ENCODE assay signal across 12 cellular contexts in the genomic region with DNA sequence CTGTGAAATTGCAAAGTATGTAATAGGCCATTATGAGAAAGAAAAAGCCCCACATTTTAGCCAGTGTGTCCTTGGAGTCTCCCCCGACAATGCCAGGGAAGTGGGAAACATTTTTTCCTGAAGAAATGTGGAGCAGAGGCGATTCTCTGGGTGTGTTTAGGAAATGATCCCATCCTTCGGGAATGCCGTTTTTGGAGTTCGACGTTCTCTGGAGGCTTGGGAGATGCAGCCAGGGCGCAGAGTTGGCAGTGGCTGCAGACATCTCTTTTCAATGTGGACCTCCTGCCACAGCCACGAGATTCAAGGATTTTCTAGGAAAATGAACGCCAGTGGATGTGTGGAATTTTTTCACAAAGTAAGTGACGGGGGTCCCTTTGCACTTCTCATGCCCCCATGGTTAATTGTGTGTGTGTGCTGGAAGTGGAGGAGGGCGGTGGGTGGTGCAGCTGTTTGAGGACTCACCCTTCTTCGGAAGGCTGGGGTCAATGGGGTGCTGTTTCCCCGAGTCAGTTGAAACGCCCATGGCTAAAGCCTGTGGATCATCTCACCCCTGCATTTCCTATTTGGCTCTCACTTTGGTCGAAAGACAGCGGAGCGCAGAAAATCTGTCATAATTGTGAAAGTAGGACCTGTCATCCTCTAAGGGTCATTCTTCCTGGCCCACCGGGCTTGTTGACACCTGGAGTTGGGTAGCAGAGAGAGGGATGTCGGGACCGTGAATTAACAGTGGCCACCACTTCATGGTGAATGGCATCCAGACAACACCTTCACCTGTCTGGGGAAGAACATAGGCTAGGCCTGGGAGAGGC.
DNase-seq lines count a peak whose midpoint lies in the region; ATAC-seq and TF ChIP-seq lines count a peak whose summit lies in the region.
"Had no signal": no experiment of that assay in that cellular context is flagged by ENCODE, and none has a peak within 500 bp of the region (broad histone marks: within the 10 kb centered on the region; RNA-seq: fewer than 3 reads in every experiment).

No MANE protein-coding gene starts in this region.

- POLR2A ChIA-PET in PC-3 (lab: Charles Lee; ENCODE audit: unreplicated experiment), result no interaction called here

- H3F3A ChIP-seq in PC-3 (ENCODE audit: low read length, unreplicated experiment), result peaks cover 6% of the 10 kb centered on the region

- H3K4me1 ChIP-seq in PC-3 (ENCODE audit: insufficient read depth, low read length) (peaks cover 53% of the 10 kb centered on the region), trophoblast cell (ENCODE audit: control insufficient read depth in 1 of 2, insufficient read depth in 2 of 2, low read length in 2 of 2) (peaks cover 38 to 51% of the 10 kb centered on the region in 2 experiments)

- H3K79me2 ChIP-seq in PC-3 (ENCODE audit: low read length) (peaks cover 100% of the 10 kb centered on the region), trophoblast cell (ENCODE audit: control insufficient read depth, insufficient read depth, low read length, poor library complexity) (peaks cover 31% of the 10 kb centered on the region)

- TF ChIP-seq CTCF in PC-3 (conservative IDR thresholded peaks at IDR 0.05; ENCODE audit: low read depth, low read length) (no peak), epithelial cell of esophagus (IDR thresholded peaks at IDR 0.05; ENCODE audit: insufficient read depth, low read depth, low read length, missing control alignments) (no peak)

- H2BK120ac ChIP-seq in trophoblast cell (ENCODE audit: insufficient read depth, low read length, poor library complexity), result peak overlapping the region; percentile 70

- H3K4ac ChIP-seq in trophoblast cell (ENCODE audit: low read depth, low read length), result peak overlapping the region; percentile 53

- H2BK5ac ChIP-seq in trophoblast cell (ENCODE audit: low read depth, low read length, poor library complexity), result peak overlapping the region; percentile 67

- H3K4me2 ChIP-seq in PC-3 (ENCODE audit: low read length) (peak overlapping the region; percentile 76), trophoblast cell (ENCODE audit: low read length) (no peak overlapping the region)

- TSS peak; percentile 79 for BruUV-seq in PC-3 (replicated peaks; lab: Mats Ljungman, UMichigan)

- H2AFZ ChIP-seq in PC-3 (ENCODE audit: low read length) (no peak overlapping the region), trophoblast cell (ENCODE audit: insufficient read depth, low read length, poor library complexity) (peak overlapping the region; percentile 30)

- peak overlapping the region; percentile 86 for H3K14ac ChIP-seq in trophoblast cell (ENCODE audit: low read length)

- H4K12ac ChIP-seq in trophoblast cell (ENCODE audit: low read depth, low read length), result no peak overlapping the region

- peak overlapping the region; percentile 30 for H4K8ac ChIP-seq in trophoblast cell (ENCODE audit: low read depth, low read length)

- peak overlapping the region; percentile 89 for H3K18ac ChIP-seq in trophoblast cell (ENCODE audit: low read length)

- peaks cover 38% of the 10 kb centered on the region for H3K79me1 ChIP-seq in trophoblast cell (ENCODE audit: low read length)

- peak overlapping the region; percentile 58 for H4K91ac ChIP-seq in trophoblast cell (ENCODE audit: low read depth, low read length)

- no peaks in the 10 kb centered on the region for H3K9me2 ChIP-seq in PC-3 (replicated peaks; ENCODE audit: low read length)

- no peaks in the 10 kb centered on the region for H3K27me3 ChIP-seq in PC-3 (ENCODE audit: low read length)
- H3K27me3 ChIP-seq in trophoblast cell (ENCODE audit: insufficient read depth, low read length), result no peaks in the 10 kb centered on the region

- no peaks in the 10 kb centered on the region for H4K20me1 ChIP-seq in PC-3 (ENCODE audit: low read length)

- H3K4me3 ChIP-seq in PC-3 (ENCODE audit: low read length) (peak overlapping the region; percentile 52), epithelial cell of esophagus (ENCODE audit: low read length) (no peak overlapping the region), trophoblast cell (ENCODE audit: low read depth, low read length) (no peak overlapping the region)

- H3K36me3 ChIP-seq in PC-3 (ENCODE audit: low read depth, low read length) (peaks cover 11% of the 10 kb centered on the region), trophoblast cell (ENCODE audit: control insufficient read depth in 1 of 2, insufficient read depth in 2 of 2, low read length in 2 of 2) (peaks cover 7 to 12% of the 10 kb centered on the region in 2 experiments)

- ATAC-seq in PC-3 (peak; percentile 68), HG02938 (IDR thresholded peaks at IDR 0.05; ENCODE audit: unreplicated experiment) (no peak)
- ATAC-seq: stimulated activated naive CD8-positive, alpha-beta T cell treated with anti-CD3 and anti-CD28 coated beads, Interleukin-15, Interleukin-2, amounts not matched to agents 100 U/mL and 50 U/mL, for 24 hours had no signal

- peak overlapping the region; percentile 59 for H3K27ac ChIP-seq in PC-3 (ENCODE audit: low read length)
- H3K27ac ChIP-seq in trophoblast cell (ENCODE audit: low read depth, low read length), result peak overlapping the region; percentile 29

- H3K23ac ChIP-seq in trophoblast cell (ENCODE audit: low read length), result no peak overlapping the region

- WGBS in trophoblast cell (ENCODE audit: extremely low coverage, insufficient coverage, insufficient read length), result no CpG with 5 or more reads among the region's 20 CpGs

- CTCF ChIA-PET in PC-3 (lab: Charles Lee), result no interaction called here

- DNase-seq in Daoy (ENCODE audit: low read depth) (peak; percentile 60), PC-3 (peak; percentile 80), epithelial cell of esophagus (ENCODE audit: low read depth) (peak; percentile 57), trophoblast cell (peak in 1 of 2 donors; percentile 73), NCI-H510A (lab: John Stamatoyannopoulos, UW) (no peak), NCI-H774 (lab: John Stamatoyannopoulos, UW) (no peak)
- DNase-seq: activated CD4-positive, alpha-beta T cell treated with anti-CD3 and anti-CD28 coated beads, Interleukin-2, amount 10 ng/mL, durations not matched to agents 7 days and 5 days; NCI-H1417; NCI-H526; stimulated activated CD4-positive, alpha-beta T cell treated with anti-CD3 and anti-CD28 coated beads, Interleukin-4, amount 100 ng/mL, for 4 hours; stimulated activated naive CD8-positive, alpha-beta T cell treated with anti-CD3 and anti-CD28 coated beads, Interleukin-15, Interleukin-2, amounts not matched to agents 100 U/mL and 50 U/mL, for 24 hours had no signal

- H2BK12ac ChIP-seq in trophoblast cell (ENCODE audit: low read length), result peak overlapping the region; percentile 89

- peak overlapping the region; percentile 49 for H2AK5ac ChIP-seq in trophoblast cell (ENCODE audit: low read length)

- intact Hi-C loops in PC-3 (cut with micrococcal nuclease), result no loop called here

- H3K9ac ChIP-seq in PC-3 (ENCODE audit: low read length), result peak overlapping the region; percentile 58
- no peak overlapping the region for H3K9ac ChIP-seq in trophoblast cell (ENCODE audit: low read length)

- H3K9me3 ChIP-seq in PC-3 (ENCODE audit: low read length) (no peaks in the 10 kb centered on the region), trophoblast cell (ENCODE audit: insufficient read depth, low read depth, low read length) (peaks cover 3% of the 10 kb centered on the region)

Comparison
In these comparisons a context has a peak if more than half of its experiments do, and no peak if none do; other contexts are left out.
1. DNase-seq: peak in Daoy (single experiment), PC-3 (single experiment) and epithelial cell of esophagus (single experiment); none in NCI-H510A (single experiment) and NCI-H774 (single experiment).